16 cellular contexts compared by ENCODE assay signal in genomic region chr9:131826966-131827525, GRCh38.
DNase-seq lines count a peak whose midpoint lies in the region; ATAC-seq, FAIRE-seq and TF ChIP-seq lines count a peak whose summit lies in the region.
"Had no signal": no experiment of that assay in that cellular context is flagged by ENCODE, and none has a peak within 500 bp of the region (broad histone marks: within the 10 kb centered on the region; RNA-seq: fewer than 3 reads in every experiment).

No MANE protein-coding gene starts in this region.

- DNase-seq in 8988T, result peak; percentile 65
- DNase-seq in GM12878 (ENCODE audit: low read depth, low spot score), result no peak
- DNase-seq in foreskin keratinocyte, result peak; percentile 66 to 82
- no peak for DNase-seq in SKM-1 (lab: John Stamatoyannopoulos, UW; ENCODE audit: unreplicated experiment)
- DNase-seq in cardiac septum (ENCODE audit: low spot score), result no peak
- DNase-seq in anterior cingulate cortex (lab: John Stamatoyannopoulos, UW), result no peak
- DNase-seq: Calu3; CD4-positive, alpha-beta memory T cell; NCI-H187; NCI-H69; RPMI8226; SJCRH30 had no signal

- no peaks in the 10 kb centered on the region for H3K79me2 ChIP-seq in GM12878 (ENCODE audit: control insufficient read depth, insufficient read depth, low read length)

- no peak overlapping the region for H3K4me3 ChIP-seq in HEK293 (ENCODE audit: low read depth, low read length)
- H3K4me3 ChIP-seq in GM12878, result no peak overlapping the region
- H3K4me3 ChIP-seq: SJCRH30 had no signal

- no peak for TF ChIP-seq POLR2A in GM12878 (IDR thresholded peaks at IDR 0.05; ENCODE audit: low read depth, low read length)

- H3K36me3 ChIP-seq in HEK293 (ENCODE audit: control insufficient read depth in 2 of 2, insufficient read depth in 1 of 2, low read length in 2 of 2) (no peaks in the 10 kb centered on the region), GM12878 (ENCODE audit: control insufficient read depth in 2 of 2, insufficient read depth in 2 of 2, low read length in 1 of 2) (no peaks in the 10 kb centered on the region)
- H3K36me3 ChIP-seq: SJCRH30 had no signal

- no peaks in the 10 kb centered on the region for H4K20me1 ChIP-seq in GM12878 (ENCODE audit: control insufficient read depth, insufficient read depth)

- no TSS peak for BruUV-seq in GM12878 (replicated peaks; lab: Mats Ljungman, UMichigan)

- ATAC-seq in GM12878 (no peak), foreskin keratinocyte (peak; percentile 93), GM21367 (IDR thresholded peaks at IDR 0.05; ENCODE audit: unreplicated experiment) (no peak)
- ATAC-seq: HCT116 had no signal

- no peak overlapping the region for H3K4me2 ChIP-seq in GM12878 (ENCODE audit: control insufficient read depth, insufficient read depth)

- RAD21 ChIA-PET in GM12878 (lab: Charles Lee; ENCODE audit: unreplicated experiment), result no interaction called here

- CTCF ChIA-PET in HEK293 (lab: Yijun Ruan, JAX), result interaction anchor here (0.5 kb wide), 1 partner anchor 16 kb away, joined by 3 read pairs; no protein-coding TSS in a partner anchor
- CTCF ChIA-PET in GM12878 (lab: Yijun Ruan, JAX), result no interaction called here

- SMC1A ChIA-PET in GM12878 (lab: Charles Lee; ENCODE audit: uncharacterized antibody, unreplicated experiment), result no interaction called here

- H2AFZ ChIP-seq in GM12878 (ENCODE audit: control insufficient read depth, low read depth, low read length), result no peak overlapping the region

- FAIRE-seq in GM12878 (lab: Jason Lieb, UNC), result no peak
- FAIRE-seq: G401.6 had no signal

- intact Hi-C loops in GM12878 (cut with micrococcal nuclease; ENCODE audit: unreplicated experiment), result no loop called here
- intact Hi-C loops in cardiac septum (cut with DNase I), result no loop called here

- H3K4me1 ChIP-seq in HEK293 (ENCODE audit: control insufficient read depth, insufficient read depth, low read length) (no peaks in the 10 kb centered on the region), GM12878 (ENCODE audit: control insufficient read depth, insufficient read depth, low read length) (no peaks in the 10 kb centered on the region), foreskin keratinocyte (peaks cover 5% of the 10 kb centered on the region)

- H3K9ac ChIP-seq in GM12878 (ENCODE audit: control insufficient read depth, insufficient read depth, low read length), result no peak overlapping the region

- TF ChIP-seq RAD21 in GM12878 (IDR thresholded peaks at IDR 0.05; ENCODE audit: insufficient read depth, low read depth, low read length), result no peak

- in situ Hi-C loops in GM12878 (cut with MboI), result no loop called here

- TF ChIP-seq CTCF in HEK293 (tag by site-specific recombination; IDR thresholded peaks at IDR 0.05) (no peak), GM12878 (IDR thresholded peaks at IDR 0.05 in 2 of 3, conservative IDR thresholded peaks at IDR 0.05 in 1 of 3; ENCODE audit: control insufficient read depth in 2 of 3, extremely low read depth in 1 of 3, insufficient read depth in 1 of 3, low read depth in 3 of 3, low read length in 3 of 3) (no peak), foreskin keratinocyte (conservative IDR thresholded peaks at IDR 0.05) (no peak)

- no peak for TF ChIP-seq EP300 in GM12878 (IDR thresholded peaks at IDR 0.05; ENCODE audit: borderline replicate concordance in 1 of 2, control insufficient read depth in 1 of 2, low read depth in 2 of 2, low read length in 2 of 2)

- H3K9me3 ChIP-seq in HEK293 (ENCODE audit: control insufficient read depth, insufficient read depth, low read depth, low read length), result no peaks in the 10 kb centered on the region
- H3K9me3 ChIP-seq in GM12878 (replicated peaks; ENCODE audit: control insufficient read depth, insufficient read depth, low read length), result no peaks in the 10 kb centered on the region
- H3K9me3 ChIP-seq: SJCRH30 had no signal

- POLR2A ChIA-PET in HEK293 (lab: Yijun Ruan, JAX) (no interaction called here), GM12878 (lab: Charles Lee) (no interaction called here)

- H3K27me3 ChIP-seq in GM12878 (replicated peaks in 1 of 2; ENCODE audit: control insufficient read depth in 2 of 2, insufficient read depth in 2 of 2, low read length in 1 of 2), result peaks cover 0 to 4% of the 10 kb centered on the region in 2 experiments; a peak in 1 of 4 replicates
- peaks cover 55% of the 10 kb centered on the region for H3K27me3 ChIP-seq in foreskin keratinocyte

- 44% methylated on average over 8 of the region's 9 CpGs for WGBS in GM12878 (ENCODE audit: insufficient coverage, insufficient replicate concordance, low lambda C conversion rate, missing lambda C conversion rate)

- no peak overlapping the region for H3K27ac ChIP-seq in HEK293 (ENCODE audit: extremely low read depth, low read depth, low read length)
- no peak overlapping the region for H3K27ac ChIP-seq in GM12878 (ENCODE audit: control insufficient read depth, insufficient read depth)
- H3K27ac ChIP-seq in foreskin keratinocyte, result no peak overlapping the region
- H3K27ac ChIP-seq: SJCRH30 had no signal

TF ChIP-seq in HEK293, 187 proteins besides CTCF, POLR2A, EP300 and RAD21:
- TF ChIP-seq INSM2 (tag by site-specific recombination; IDR thresholded peaks at IDR 0.05) (no peak), PRDM1 (tag by site-specific recombination; IDR thresholded peaks at IDR 0.05) (0 out of 2 replicates have a peak, but pooled peaks have one; percentile 22)

TF ChIP-seq in GM12878, 131 proteins besides CTCF, POLR2A, EP300 and RAD21:
- TF ChIP-seq BCLAF1 (IDR thresholded peaks at IDR 0.05), result no peak
- no peak for TF ChIP-seq MYC (IDR thresholded peaks at IDR 0.05; ENCODE audit: insufficient read depth, insufficient read length, insufficient replicate concordance, low read length, severe bottlenecking)
- TF ChIP-seq RAD51 (IDR thresholded peaks at IDR 0.05), result peak; percentile 47; the same call in 1 of the 2 replicates
- no peak for TF ChIP-seq ASH2L (IDR thresholded peaks at IDR 0.05; ENCODE audit: borderline replicate concordance, low read depth)
- no peak for TF ChIP-seq TAF1 (IDR thresholded peaks at IDR 0.05; ENCODE audit: borderline replicate concordance, low read depth, low read length)

Comparison
In these comparisons a context has a peak if more than half of its experiments do, and no peak if none do; other contexts are left out.
1. DNase-seq: peak in 8988T (single experiment) and foreskin keratinocyte (2 of 2); none in GM12878 (single experiment), SKM-1 (single experiment), cardiac septum (single experiment) and anterior cingulate cortex (0 of 58).